Comparison of ENCODE assay signal across 8 cellular contexts in genomic region chr1:62437273-62437945, GRCh38. TPM values are rescaled to one million over a fixed set of nuclear protein-coding genes. Genes with fewer than 3 reads are reported as not detected.
DNase-seq lines count a peak whose midpoint lies in the region; ATAC-seq and TF ChIP-seq lines count a peak whose summit lies in the region.

No MANE protein-coding gene starts in this region.

- TF ChIP-seq RAD21 in Ishikawa (IDR thresholded peaks at IDR 0.05; ENCODE audit: low read depth) = no peak

- TF ChIP-seq CTCF in upper lobe of left lung (IDR thresholded peaks at IDR 0.05) = no peak

- 1% methylated on average over 68 of the region's 68 CpGs for WGBS in esophagus, 2 donors
- WGBS in upper lobe of left lung, 2 donors = 0 to 1% methylated on average over 14 to 66 of the region's 68 CpGs

- H3K4me3 ChIP-seq in esophagus (ENCODE audit: low read depth in 1 of 2, low read length in 2 of 2) = peak overlapping the region; percentile 82 to 96
- H3K4me3 ChIP-seq in upper lobe of left lung = peak overlapping the region; percentile 70 to 98 (median 92)

- peaks cover 32 to 44% (median 34%) of the 10 kb centered on the region in 3 donors for H3K4me1 Mint-ChIP-seq in naive B cell

- 0 out of 2 replicates have a peak, but pooled peaks have one; percentile 2 for TF ChIP-seq EP300 in Ishikawa (IDR thresholded peaks at IDR 0.05; ENCODE audit: borderline replicate concordance)
- no peak for TF ChIP-seq EP300 in upper lobe of left lung (IDR thresholded peaks at IDR 0.05)

- H3K9me3 Mint-ChIP-seq in naive B cell = peaks cover 0 to 5% (median 0%) of the 10 kb centered on the region in 7 donors

- peaks cover 0 to 3% of the 10 kb centered on the region in 2 donors for H3K4me1 ChIP-seq in esophagus (ENCODE audit: control insufficient read depth in 2 of 2, insufficient read depth in 2 of 2, low read length in 1 of 2)
- peaks cover 25 to 37% (median 29%) of the 10 kb centered on the region in 4 donors for H3K4me1 ChIP-seq in upper lobe of left lung

- H3K27ac ChIP-seq in esophagus (ENCODE audit: low read depth in 2 of 2, low read length in 1 of 2) (peak overlapping the region; percentile 98), upper lobe of left lung (peak overlapping the region; percentile 98 to 100 (median 98))

- H3K36me3 Mint-ChIP-seq in naive B cell = peaks cover 6 to 14% of the 10 kb centered on the region in 2 donors

- ATAC-seq in naive B cell (ENCODE audit: low read depth in 2 of 2) = peak; percentile 2 to 4
- peak in 1 of 2 donors; percentile 3 for ATAC-seq in upper lobe of left lung (ENCODE audit: low FRiP score in 2 of 2)

- peaks cover 0 to 2% of the 10 kb centered on the region in 2 donors for H3K36me3 ChIP-seq in esophagus (ENCODE audit: control insufficient read depth in 2 of 2, insufficient read depth in 2 of 2, low read length in 1 of 2)
- H3K36me3 ChIP-seq in upper lobe of left lung = peaks cover 0 to 9% (median 3%) of the 10 kb centered on the region in 4 donors

- H3K27ac Mint-ChIP-seq in naive B cell = peak overlapping the region in 5 of 6 donors; percentile 48 to 99 (median 96)

- no peak for TF ChIP-seq POLR2A in upper lobe of left lung (IDR thresholded peaks at IDR 0.05)

- DNase-seq in DMS 273 (lab: John Stamatoyannopoulos, UW; ENCODE audit: unreplicated experiment) = peak; percentile 65
- DNase-seq in DMS 273 treated with DMSO at 0.1 percent for 48 hours (lab: John Stamatoyannopoulos, UW) = no peak
- DNase-seq in activated T-cell treated with anti-CD3 and anti-CD28 coated beads for 24 hours (ENCODE audit: low read depth) = peak; percentile 32
- DNase-seq in naive B cell = peak; percentile 48
- DNase-seq in upper lobe of left lung = no peak
- DNase-seq in glomerular visceral epithelial cell (ENCODE audit: extremely low spot score) = no peak

- H3K9me3 ChIP-seq in esophagus (ENCODE audit: control insufficient read depth in 2 of 2, insufficient read depth in 1 of 2, low read depth in 1 of 2, low read length in 1 of 2) = no peaks in the 10 kb centered on the region
- no peaks in the 10 kb centered on the region for H3K9me3 ChIP-seq in upper lobe of left lung

- H3K4me3 Mint-ChIP-seq in naive B cell = peak overlapping the region; percentile 86 to 99 (median 96)

- no peaks in the 10 kb centered on the region for H3K27me3 Mint-ChIP-seq in naive B cell

- H3K27me3 ChIP-seq in esophagus (ENCODE audit: control insufficient read depth in 1 of 2, insufficient read depth in 2 of 2, low read length in 2 of 2) = no peaks in the 10 kb centered on the region
- no peaks in the 10 kb centered on the region for H3K27me3 ChIP-seq in upper lobe of left lung

TF ChIP-seq in Ishikawa, 13 proteins besides CTCF, POLR2A, EP300 and RAD21:
- TF ChIP-seq NFIC (IDR thresholded peaks at IDR 0.05) = no peak
- TF ChIP-seq CEBPB (IDR thresholded peaks at IDR 0.05) = peak; percentile 84
- TF ChIP-seq TCF12 (IDR thresholded peaks at IDR 0.05; ENCODE audit: low read depth) = no peak
- no peak for TF ChIP-seq CREB1 (IDR thresholded peaks at IDR 0.05; ENCODE audit: low read depth)
- TF ChIP-seq EGR1 (IDR thresholded peaks at IDR 0.05) = 0 out of 2 replicates have a peak, but pooled peaks have one; percentile 14
- no peak; the same call in 1 of the 2 replicates for TF ChIP-seq TAF1 (IDR thresholded peaks at IDR 0.05; ENCODE audit: low read depth)
TF ChIP-seq in Ishikawa: peak in this region for 2.

RNA-seq across cellular contexts. Expression of gene USP1, which starts 0.6 kb away (rescaled TPM):
- polyA plus RNA-seq in esophagus = 10 to 100 TPM in 1 of 2 donors, 1 to 10 TPM in 1; 6.9 to 13.5 TPM
- polyA plus RNA-seq in naive B cell (ENCODE audit: low read depth in 6 of 6) = 10 to 100 TPM; 26.0 to 45.8 (median 37.6) TPM
- total RNA-seq in upper lobe of left lung = 10 to 100 TPM in 5 of 6 donors, 1 to 10 TPM in 1; 9.8 to 36.2 (median 20.0) TPM

Comparison
In these comparisons a context has a peak if more than half of its experiments do, and no peak if none do; other contexts are left out.
1. DNase-seq: peak in DMS 273 (single experiment), activated T-cell treated with anti-CD3 and anti-CD28 coated beads for 24 hours (single experiment) and naive B cell (single experiment); none in DMS 273 treated with DMSO at 0.1 percent for 48 hours (single experiment), upper lobe of left lung (0 of 2) and glomerular visceral epithelial cell (single experiment).